In the genomic region with DNA sequence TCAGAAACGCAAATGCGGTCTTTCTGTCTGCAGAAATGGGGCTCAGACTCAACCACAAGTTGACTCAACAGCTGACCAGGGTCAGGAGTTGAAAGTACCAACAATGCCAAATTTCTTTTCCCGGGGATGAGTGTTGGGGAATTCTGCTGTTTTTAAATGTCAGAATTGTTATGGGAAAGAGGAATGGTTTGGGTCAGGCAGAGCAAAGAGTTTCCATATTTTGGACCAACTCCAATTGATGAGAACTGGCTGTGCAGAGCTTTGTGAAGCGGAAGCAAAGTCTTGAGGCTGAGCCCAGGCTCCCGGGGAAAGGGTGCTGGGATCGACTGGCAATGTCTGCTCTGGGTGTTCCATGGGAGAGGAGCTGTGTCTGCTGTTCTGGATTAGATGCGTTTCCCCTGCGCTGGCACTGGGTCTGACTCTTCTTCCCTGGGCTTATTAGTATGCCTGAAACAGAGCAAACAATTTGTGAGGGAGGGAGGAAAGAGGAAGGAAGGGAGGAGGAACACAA, we compare ENCODE assay signal across 10 cellular contexts. TPM values are rescaled to one million over a fixed set of nuclear protein-coding genes. Genes with fewer than 3 reads are reported as not detected.
DNase-seq lines count a peak whose midpoint lies in the region; ATAC-seq and TF ChIP-seq lines count a peak whose summit lies in the region.
"Had no signal": no experiment of that assay in that cellular context is flagged by ENCODE, and none has a peak within 500 bp of the region (broad histone marks: within the 10 kb centered on the region; RNA-seq: fewer than 3 reads in every experiment).

No MANE protein-coding gene starts in this region.

- peak overlapping the region in 1 of 2 donors; percentile 29 for H3K9ac ChIP-seq in colonic mucosa (ENCODE audit: low read depth in 2 of 2, low read length in 2 of 2)

- TF ChIP-seq POLR2A in uterus (IDR thresholded peaks at IDR 0.05), result no peak

- DNase-seq in activated T-cell treated with anti-CD3 and anti-CD28 coated beads, Interleukin-2, amount 50 U/mL, for 24 hours, result no peak
- no peak for DNase-seq in activated T-cell treated with anti-CD3 and anti-CD28 coated beads, Interleukin-2, amount 50 U/mL, for 1 hour
- DNase-seq in colonic mucosa (no peak), lower lobe of right lung (no peak), uterus (peak; percentile 68), OCI-M2 (lab: John Stamatoyannopoulos, UW; ENCODE audit: unreplicated experiment) (no peak)
- DNase-seq: CD8-positive, alpha-beta T cell; stimulated activated naive CD4-positive, alpha-beta T cell treated with Interleukin-2 at 50 U/mL for 16 hours had no signal

- no peak overlapping the region for H3K4me3 Mint-ChIP-seq in activated T-cell treated with anti-CD3 and anti-CD28 coated beads, Interleukin-2, amount 50 U/mL, for 24 hours
- H3K4me3 Mint-ChIP-seq: CD8-positive, alpha-beta T cell had no signal

- H3K36me3 ChIP-seq in colonic mucosa (no peaks in the 10 kb centered on the region), lower lobe of right lung (no peaks in the 10 kb centered on the region), uterus (no peaks in the 10 kb centered on the region)

- no peaks in the 10 kb centered on the region for H3K27me3 Mint-ChIP-seq in activated T-cell treated with anti-CD3 and anti-CD28 coated beads, Interleukin-2, amount 50 U/mL, for 24 hours

- no peaks in the 10 kb centered on the region for H3K9me3 Mint-ChIP-seq in activated T-cell treated with anti-CD3 and anti-CD28 coated beads, Interleukin-2, amount 50 U/mL, for 24 hours
- H3K9me3 Mint-ChIP-seq: CD8-positive, alpha-beta T cell had no signal

- no peak overlapping the region for H3K4me3 ChIP-seq in colonic mucosa
- H3K4me3 ChIP-seq in lower lobe of right lung, result no peak overlapping the region
- H3K4me3 ChIP-seq in uterus, result no peak overlapping the region

- peaks cover 28% of the 10 kb centered on the region for H3K4me1 Mint-ChIP-seq in activated T-cell treated with anti-CD3 and anti-CD28 coated beads, Interleukin-2, amount 50 U/mL, for 24 hours (ENCODE audit: low read depth)

- H3K4me1 ChIP-seq in colonic mucosa, result no peaks in the 10 kb centered on the region
- peaks cover 47% of the 10 kb centered on the region for H3K4me1 ChIP-seq in lower lobe of right lung
- peaks cover 0 to 5% of the 10 kb centered on the region in 2 donors for H3K4me1 ChIP-seq in uterus

- no peaks in the 10 kb centered on the region for H3K36me3 Mint-ChIP-seq in activated T-cell treated with anti-CD3 and anti-CD28 coated beads, Interleukin-2, amount 50 U/mL, for 24 hours (ENCODE audit: low read depth)
- H3K36me3 Mint-ChIP-seq: CD8-positive, alpha-beta T cell had no signal

- H3K9me3 ChIP-seq in colonic mucosa (no peaks in the 10 kb centered on the region), lower lobe of right lung (no peaks in the 10 kb centered on the region), uterus (no peaks in the 10 kb centered on the region)

- intact Hi-C loops in colonic mucosa (cut with DNase I) (no loop called here), lower lobe of right lung (cut with DNase I) (no loop called here), uterus (cut with DNase I; ENCODE audit: low total_unique reads) (no loop called here)

- H3K27ac Mint-ChIP-seq in activated T-cell treated with anti-CD3 and anti-CD28 coated beads, Interleukin-2, amount 50 U/mL, for 24 hours, result peak overlapping the region; percentile 47
- H3K27ac Mint-ChIP-seq: CD8-positive, alpha-beta T cell had no signal

- no peak for TF ChIP-seq CTCF in colonic mucosa (IDR thresholded peaks at IDR 0.05)
- TF ChIP-seq CTCF in lower lobe of right lung (IDR thresholded peaks at IDR 0.05), result no peak
- TF ChIP-seq CTCF in uterus (IDR thresholded peaks at IDR 0.05), result no peak

- H3K27ac ChIP-seq in colonic mucosa (peak overlapping the region; percentile 14), lower lobe of right lung (peak overlapping the region; percentile 27), uterus (peak overlapping the region; percentile 56 to 58)

- ATAC-seq in lower lobe of right lung (peak; percentile 23 to 60), GM21447 (IDR thresholded peaks at IDR 0.05; ENCODE audit: unreplicated experiment) (no peak), HG02610 (IDR thresholded peaks at IDR 0.05; ENCODE audit: unreplicated experiment) (no peak)
- ATAC-seq: CD8-positive, alpha-beta T cell had no signal

- no peaks in the 10 kb centered on the region for H3K27me3 ChIP-seq in colonic mucosa
- H3K27me3 ChIP-seq in lower lobe of right lung (ENCODE audit: low read depth), result no peaks in the 10 kb centered on the region
- H3K27me3 ChIP-seq in uterus, result no peaks in the 10 kb centered on the region

RNA-seq across cellular contexts. Expression of gene TXN2, which starts 36.2 kb away (rescaled TPM):
- 100 to 1,000 TPM; 101 to 142 TPM for total RNA-seq in colonic mucosa
- total RNA-seq in lower lobe of right lung, result 56.4 TPM
- 10 to 100 TPM; 14.4 to 56.4 (median 17.8) TPM for total RNA-seq in uterus

RNA-seq across cellular contexts. Expression of gene MYH9, which starts 57.4 kb away (rescaled TPM):
- total RNA-seq in colonic mucosa, result 100 to 1,000 TPM; 711 to 719 TPM
- total RNA-seq in lower lobe of right lung, result 659 TPM
- 1,000 to 10,000 TPM in 1 of 4 donors, 100 to 1,000 TPM in 3; 215 to 1,171 (median 400) TPM for total RNA-seq in uterus

Comparison
In these comparisons a context has a peak if more than half of its experiments do, and no peak if none do; other contexts are left out.
1. DNase-seq: peak in uterus (2 of 2); none in activated T-cell treated with anti-CD3 and anti-CD28 coated beads, Interleukin-2, amount 50 U/mL, for 24 hours (single experiment), activated T-cell treated with anti-CD3 and anti-CD28 coated beads, Interleukin-2, amount 50 U/mL, for 1 hour (single experiment), colonic mucosa (single experiment), lower lobe of right lung (single experiment) and OCI-M2 (single experiment).
2. ATAC-seq: peak in lower lobe of right lung (2 of 2); none in GM21447 (single experiment) and HG02610 (single experiment).
3. Peak in every context shown above with its lines, with median percentiles within 50 percentile points of each other: H3K27ac ChIP-seq.